ENCODE assay signal across 11 cellular contexts in genomic region chr6:150403458-150404245, GRCh38. TPM values are rescaled to one million over a fixed set of nuclear protein-coding genes. Genes with fewer than 3 reads are reported as not detected.
DNase-seq lines count a peak whose midpoint lies in the region; ATAC-seq and TF ChIP-seq lines count a peak whose summit lies in the region.
"Had no signal": no experiment of that assay in that cellular context is flagged by ENCODE, and none has a peak within 500 bp of the region (broad histone marks: within the 10 kb centered on the region; RNA-seq: fewer than 3 reads in every experiment).

No MANE protein-coding gene starts in this region.

- H3K36me3 ChIP-seq in kidney epithelial cell (ENCODE audit: control insufficient read depth, insufficient read depth, low read length) = no peaks in the 10 kb centered on the region
- H3K36me3 ChIP-seq in upper lobe of right lung = no peaks in the 10 kb centered on the region
- H3K36me3 ChIP-seq: BLaER1 had no signal

- no peak overlapping the region for H3K4me3 ChIP-seq in astrocyte of the spinal cord (ENCODE audit: low read depth, low read length)
- no peak overlapping the region for H3K4me3 ChIP-seq in kidney epithelial cell (ENCODE audit: low read depth, low read length)
- no peak overlapping the region for H3K4me3 ChIP-seq in upper lobe of right lung
- H3K4me3 ChIP-seq: BLaER1 had no signal

- TF ChIP-seq CTCF in astrocyte of the spinal cord (IDR thresholded peaks at IDR 0.05; ENCODE audit: low read depth, low read length) (no peak), kidney epithelial cell (IDR thresholded peaks at IDR 0.05; ENCODE audit: insufficient read depth, low read length, poor library complexity, severe bottlenecking) (no peak), upper lobe of right lung (IDR thresholded peaks at IDR 0.05) (no peak)

- in situ Hi-C loops in astrocyte of the spinal cord (cut with HindIII; ENCODE audit: low sequenced_read_pairs) = no loop called here

- no peak overlapping the region for H3K27ac ChIP-seq in upper lobe of right lung
- H3K27ac ChIP-seq: BLaER1, parathyroid adenoma had no signal

- ATAC-seq in upper lobe of right lung = peak; percentile 72
- no peak for ATAC-seq in HG03439 (IDR thresholded peaks at IDR 0.05; ENCODE audit: unreplicated experiment)

- DNase-seq in NCI-H82 (lab: John Stamatoyannopoulos, UW) = peak; percentile 49
- DNase-seq in NCI-H82 treated with DMSO at 0.1 percent for 48 hours (lab: John Stamatoyannopoulos, UW; ENCODE audit: unreplicated experiment) = no peak
- peak; percentile 95 for DNase-seq in astrocyte of the spinal cord (ENCODE audit: low read depth, low spot score)
- peak; percentile 72 for DNase-seq in kidney epithelial cell (ENCODE audit: low read depth)
- no peak for DNase-seq in upper lobe of right lung
- no peak for DNase-seq in NCI-H2029 treated with DMSO at 0.1 percent for 48 hours (lab: John Stamatoyannopoulos, UW)
- DNase-seq in occipital lobe (lab: John Stamatoyannopoulos, UW) = no peak

- no peaks in the 10 kb centered on the region for H3K9me3 ChIP-seq in upper lobe of right lung

- H3K4me1 ChIP-seq in upper lobe of right lung = peaks cover 13% of the 10 kb centered on the region
- H3K4me1 ChIP-seq: BLaER1 had no signal

- H3K27me3 ChIP-seq in kidney epithelial cell (ENCODE audit: control insufficient read depth, insufficient read depth, low read length) (no peaks in the 10 kb centered on the region), upper lobe of right lung (no peaks in the 10 kb centered on the region)
- H3K27me3 ChIP-seq: BLaER1 had no signal

- intact Hi-C loops in upper lobe of right lung (cut with DNase I) = no loop called here

RNA-seq across cellular contexts. Expression of gene IYD, which starts 34.8 kb away (rescaled TPM):
- not detected in 2 replicates for total RNA-seq in kidney epithelial cell
- 1.2 TPM for total RNA-seq in upper lobe of right lung
- not detected for total RNA-seq in occipital lobe
- total RNA-seq: activated CD8-positive, alpha-beta memory T cell treated with anti-CD3 and anti-CD28 coated beads for 36 hours had no signal

Comparison
In these comparisons a context has a peak if more than half of its experiments do, and no peak if none do; other contexts are left out.
1. DNase-seq: peak in NCI-H82 (single experiment), astrocyte of the spinal cord (single experiment) and kidney epithelial cell (single experiment); none in NCI-H82 treated with DMSO at 0.1 percent for 48 hours (single experiment), upper lobe of right lung (single experiment), NCI-H2029 treated with DMSO at 0.1 percent for 48 hours (single experiment) and occipital lobe (single experiment).